Comparison of ENCODE assay signal across 9 cellular contexts in the genomic region with DNA sequence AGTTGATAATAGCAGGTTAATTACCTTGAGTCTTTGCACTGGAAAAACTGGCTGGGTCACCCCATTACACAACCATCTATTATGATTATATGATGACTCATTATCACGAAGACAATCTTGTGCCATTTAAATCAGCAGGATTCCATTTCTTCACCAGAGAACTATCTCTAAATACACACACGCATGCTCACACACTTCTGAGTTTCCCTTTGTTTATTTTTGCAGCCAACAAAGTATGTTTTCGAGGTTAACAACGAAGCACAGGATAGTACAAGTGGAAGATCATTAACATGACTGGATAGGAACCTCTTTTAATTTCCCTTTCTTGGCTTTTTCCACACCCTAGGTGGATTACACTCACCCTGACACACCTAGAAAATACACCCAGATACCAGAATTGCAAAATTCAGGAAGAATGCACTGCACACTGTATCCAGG. TPM values are rescaled to one million over a fixed set of nuclear protein-coding genes. Genes with fewer than 3 reads are reported as not detected.
DNase-seq lines count a peak whose midpoint lies in the region.
"Had no signal": no experiment of that assay in that cellular context is flagged by ENCODE, and none has a peak within 500 bp of the region (broad histone marks: within the 10 kb centered on the region; RNA-seq: fewer than 3 reads in every experiment).

No MANE protein-coding gene starts in this region.

- H3K27ac ChIP-seq in epithelial cell of prostate = peak overlapping the region; percentile 97

- peak; percentile 95 for DNase-seq in EH (ENCODE audit: low read depth)
- peak; percentile 86 for DNase-seq in NCI-H345 (lab: John Stamatoyannopoulos, UW)
- peak; percentile 91 for DNase-seq in epithelial cell of prostate (ENCODE audit: low read depth, low spot score)
- peak; percentile 95 for DNase-seq in renal cortical epithelial cell (ENCODE audit: low read depth)
- DNase-seq in DMS 273 (lab: John Stamatoyannopoulos, UW; ENCODE audit: unreplicated experiment) = no peak
- DNase-seq in D341Med (ENCODE audit: low spot score) = no peak
- DNase-seq in NCI-H1694 treated with DMSO at 0.1 percent for 48 hours (lab: John Stamatoyannopoulos, UW) = no peak
- DNase-seq in cardiac septum (ENCODE audit: low spot score) = no peak
- DNase-seq: naive thymus-derived CD8-positive, alpha-beta T cell had no signal

- intact Hi-C loops in cardiac septum (cut with DNase I) = no loop called here

RNA-seq across cellular contexts. Expression of a gene that starts 18.9 kb away (rescaled TPM):
- total RNA-seq in renal cortical epithelial cell (44.5 and 49.8 TPM in 2 replicates), cardiac septum (59.3 TPM)

Comparison
In these comparisons a context has a peak if more than half of its experiments do, and no peak if none do; other contexts are left out.
1. DNase-seq: peak in EH (single experiment), NCI-H345 (single experiment), epithelial cell of prostate (single experiment) and renal cortical epithelial cell (single experiment); none in DMS 273 (single experiment), D341Med (single experiment), NCI-H1694 treated with DMSO at 0.1 percent for 48 hours (single experiment) and cardiac septum (single experiment).